ENCODE assay signal across 18 cellular contexts in the genomic region with DNA sequence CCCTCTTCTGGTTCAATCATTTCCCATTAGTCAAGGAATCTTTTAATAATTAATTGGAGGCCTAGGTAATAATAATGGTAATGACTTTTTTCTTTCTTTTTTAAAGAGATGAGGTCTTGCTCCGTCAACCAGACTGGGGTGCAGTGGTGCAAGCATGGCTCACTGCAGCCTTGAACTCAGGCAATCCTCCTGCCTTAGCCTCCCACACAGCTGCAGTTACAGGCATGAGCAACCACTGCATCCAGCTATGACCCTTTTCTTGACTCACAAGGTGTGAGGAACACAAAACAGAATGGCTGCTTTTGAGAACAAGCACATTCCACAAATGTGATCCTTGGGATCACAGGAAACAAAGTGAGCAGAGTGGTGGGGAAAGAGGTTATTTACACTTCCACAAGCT. TPM values are rescaled to one million over a fixed set of nuclear protein-coding genes. Genes with fewer than 3 reads are reported as not detected.
A peak's percentile ranks its signal among the peaks of the same experiment; 100 is the strongest.
DNase-seq lines count a peak whose midpoint lies in the region; ATAC-seq, FAIRE-seq and TF ChIP-seq lines count a peak whose summit lies in the region.
"Had no signal": no experiment of that assay in that cellular context is flagged by ENCODE, and none has a peak within 500 bp of the region (broad histone marks: within the 10 kb centered on the region; RNA-seq: fewer than 3 reads in every experiment).

No MANE protein-coding gene starts in this region.

- H3K27me3 ChIP-seq in BLaER1 (no peaks in the 10 kb centered on the region), GM23248 (replicated peaks; ENCODE audit: insufficient read depth) (no peaks in the 10 kb centered on the region), GM12878 (replicated peaks in 1 of 2; ENCODE audit: control insufficient read depth in 2 of 2, insufficient read depth in 2 of 2, low read length in 1 of 2) (no peaks in the 10 kb centered on the region), mesenchymal stem cell (ENCODE audit: control insufficient read depth in 1 of 2, insufficient read depth in 1 of 2, low read length in 2 of 2) (no peaks in the 10 kb centered on the region), suprapubic skin (no peaks in the 10 kb centered on the region)
- H3K27me3 ChIP-seq in CD4-positive, alpha-beta memory T cell (ENCODE audit: insufficient read depth, low read length) = no peaks in the 10 kb centered on the region

- no peak overlapping the region for H2BK12ac ChIP-seq in mesenchymal stem cell (ENCODE audit: low read length in 2 of 2)

- RAD21 ChIA-PET in GM12878 (lab: Charles Lee; ENCODE audit: unreplicated experiment) = no interaction called here

- TF ChIP-seq POLR2A in GM12878 (IDR thresholded peaks at IDR 0.05; ENCODE audit: low read depth, low read length) (no peak), suprapubic skin (IDR thresholded peaks at IDR 0.05) (no peak)

- H3K4me2 ChIP-seq in BLaER1 = 0 out of 2 replicates have a peak overlapping the region, but pooled peaks have one; percentile 9
- H3K4me2 ChIP-seq in GM23248 (ENCODE audit: unreplicated experiment) = peak overlapping the region; percentile 30
- peak overlapping the region; percentile 73; the same call in 1 of the 2 replicates for H3K4me2 ChIP-seq in GM12878 (ENCODE audit: control insufficient read depth, insufficient read depth)
- no peak overlapping the region for H3K4me2 ChIP-seq in mesenchymal stem cell (ENCODE audit: low read length, poor library complexity, severe bottlenecking)

- peaks cover 0 to 5% (median 0%) of the 10 kb centered on the region in 8 donors for H3K9me3 Mint-ChIP-seq in CD4-positive, alpha-beta memory T cell
- H3K9me3 Mint-ChIP-seq: stimulated activated memory B cell treated with anti-CD40 and anti-IgM and Interleukin-4, amounts not matched to agents 10 μg/mL and 1 μg/mL and 100 μg/mL, for 72 hours had no signal

- SMC1A ChIA-PET in GM12878 (lab: Charles Lee; ENCODE audit: uncharacterized antibody, unreplicated experiment) = interaction anchor here (1.4 to 2.1 kb wide), 2 partner anchors 13 to 29 kb away, joined by 4 to 5 read pairs; no protein-coding TSS in a partner anchor

- H3K9me2 ChIP-seq in GM23248 (ENCODE audit: insufficient read depth) = no peaks in the 10 kb centered on the region

- no TSS peak for BruUV-seq in GM12878 (replicated peaks; lab: Mats Ljungman, UMichigan)

- H3K4me3 Mint-ChIP-seq in CD4-positive, alpha-beta memory T cell = peak overlapping the region in 4 of 8 donors; percentile 8 to 55 (median 38)
- H3K4me3 Mint-ChIP-seq: stimulated activated memory B cell treated with anti-CD40 and anti-IgM and Interleukin-4, amounts not matched to agents 10 μg/mL and 1 μg/mL and 100 μg/mL, for 72 hours had no signal

- H3K4me1 ChIP-seq in BLaER1 (peaks cover 43% of the 10 kb centered on the region), GM23248 (ENCODE audit: insufficient read depth) (peaks cover 47% of the 10 kb centered on the region), GM12878 (ENCODE audit: control insufficient read depth, insufficient read depth, low read length) (peaks cover 17% of the 10 kb centered on the region), mesenchymal stem cell (ENCODE audit: control insufficient read depth, insufficient read depth, low read depth, low read length) (peaks cover 38% of the 10 kb centered on the region), suprapubic skin (peaks cover 71% of the 10 kb centered on the region)
- peaks cover 65% of the 10 kb centered on the region for H3K4me1 ChIP-seq in CD4-positive, alpha-beta memory T cell (ENCODE audit: insufficient read depth, low read length)

- ATAC-seq in GM12878 = no peak
- no peak for ATAC-seq in GM21619 (IDR thresholded peaks at IDR 0.05; ENCODE audit: unreplicated experiment)
- ATAC-seq: psoas muscle; stimulated activated memory B cell treated with anti-CD40 and anti-IgM and Interleukin-4, amounts not matched to agents 10 μg/mL and 1 μg/mL and 100 μg/mL, for 72 hours had no signal

- H3K18ac ChIP-seq in mesenchymal stem cell (ENCODE audit: low read depth in 1 of 2, low read length in 2 of 2) = no peak overlapping the region

- H4K91ac ChIP-seq in mesenchymal stem cell (ENCODE audit: low read length) = no peak overlapping the region

- CTCF ChIA-PET in GM12878 (lab: Yijun Ruan, JAX) (interaction anchor here (1.6 to 4.0 kb wide), 3 partner anchors 12 to 168 kb away, joined by 4 to 21 read pairs (median 4); no protein-coding TSS in a partner anchor), GM10248 (lab: Yijun Ruan, JAX) (no interaction called here)
- CTCF ChIA-PET in CD4-positive, alpha-beta memory T cell (lab: Charles Lee; ENCODE audit: partially characterized antibody) = interaction anchor here (1.2 kb wide), 1 partner anchor 30 kb away, joined by 3 read pairs; no protein-coding TSS in a partner anchor

- H3K27ac ChIP-seq in BLaER1 (no peak overlapping the region), GM23248 (peak overlapping the region; percentile 9; the same call in 1 of the 2 replicates), GM12878 (ENCODE audit: control insufficient read depth, insufficient read depth) (no peak overlapping the region), mesenchymal stem cell (ENCODE audit: low read length, poor library complexity, severe bottlenecking) (peak overlapping the region; percentile 96), suprapubic skin (no peak overlapping the region)
- no peak overlapping the region for H3K27ac ChIP-seq in CD4-positive, alpha-beta memory T cell (ENCODE audit: low read depth, low read length)
- H3K27ac ChIP-seq: psoas muscle had no signal

- H3K23ac ChIP-seq in mesenchymal stem cell (ENCODE audit: low read length in 2 of 2) = no peak overlapping the region

- no peak overlapping the region for H3K14ac ChIP-seq in mesenchymal stem cell (ENCODE audit: low read length in 2 of 2)

- H2BK5ac ChIP-seq in mesenchymal stem cell (ENCODE audit: low read depth, low read length, poor library complexity, severe bottlenecking) = no peak overlapping the region

- DNase-seq in GM23248 = peak; percentile 70
- DNase-seq in GM12878 (ENCODE audit: low read depth, low spot score) = no peak
- DNase-seq in mesenchymal stem cell = no peak
- DNase-seq in CD4-positive, alpha-beta memory T cell = no peak
- DNase-seq in suprapubic skin (ENCODE audit: low spot score in 2 of 2) = no peak
- DNase-seq in GM10248 (ENCODE audit: extremely low spot score) = no peak
- DNase-seq: aorta; C1 segment of cervical spinal cord; effector CD4-positive, alpha-beta T cell; GDM1; glutamatergic neuron; mammary epithelial cell; OCI-M1; psoas muscle had no signal

- H3K9ac ChIP-seq in BLaER1 (peak overlapping the region; percentile 35; the same call in 1 of the 2 replicates), GM23248 (no peak overlapping the region), GM12878 (ENCODE audit: control insufficient read depth, insufficient read depth, low read length) (no peak overlapping the region), mesenchymal stem cell (ENCODE audit: low read length) (no peak overlapping the region)

- intact Hi-C loops in GM12878 (cut with micrococcal nuclease; ENCODE audit: unreplicated experiment) = loop anchor here (5.0 to 10.0 kb wide), 4 partner anchors 84 to 516 kb away; partner anchors contain the start of genes NDUFA6 and TTLL1
- intact Hi-C loops in CD4-positive, alpha-beta memory T cell (cut with micrococcal nuclease) = loop anchor here (10.0 kb wide), 3 partner anchors 404 to 536 kb away; partner anchors contain the start of genes NAGA, PACSIN2, PHETA2 and SMDT1

- H3K27me3 Mint-ChIP-seq in CD4-positive, alpha-beta memory T cell = no peaks in the 10 kb centered on the region
- H3K27me3 Mint-ChIP-seq: stimulated activated memory B cell treated with anti-CD40 and anti-IgM and Interleukin-4, amounts not matched to agents 10 μg/mL and 1 μg/mL and 100 μg/mL, for 72 hours had no signal

- FAIRE-seq in GM12878 (lab: Jason Lieb, UNC) = no peak

- no peak overlapping the region for H2BK120ac ChIP-seq in mesenchymal stem cell (ENCODE audit: low read depth, low read length)

- no peak overlapping the region for H3K4me3 ChIP-seq in BLaER1
- no peak overlapping the region for H3K4me3 ChIP-seq in GM23248
- no peak overlapping the region for H3K4me3 ChIP-seq in GM12878
- no peak overlapping the region for H3K4me3 ChIP-seq in mesenchymal stem cell (ENCODE audit: insufficient read depth in 1 of 2, low read depth in 1 of 2, low read length in 2 of 2)
- no peak overlapping the region for H3K4me3 ChIP-seq in CD4-positive, alpha-beta memory T cell (ENCODE audit: low read length in 2 of 2)
- H3K4me3 ChIP-seq in suprapubic skin = no peak overlapping the region
- H3K4me3 ChIP-seq: HAP-1 had no signal

- H3K4ac ChIP-seq in mesenchymal stem cell (ENCODE audit: low read depth in 1 of 2, low read length in 2 of 2) = no peak overlapping the region

- no peak overlapping the region for H2AK5ac ChIP-seq in mesenchymal stem cell (ENCODE audit: low read length, severe bottlenecking)

- peaks cover 19% of the 10 kb centered on the region; the same call in 1 of the 2 replicates for H3K9me3 ChIP-seq in BLaER1
- no peaks in the 10 kb centered on the region for H3K9me3 ChIP-seq in GM23248 (ENCODE audit: low read depth)
- no peaks in the 10 kb centered on the region for H3K9me3 ChIP-seq in GM12878 (replicated peaks; ENCODE audit: control insufficient read depth, insufficient read depth, low read length)
- H3K9me3 ChIP-seq in mesenchymal stem cell (ENCODE audit: control insufficient read depth, low read length) = no peaks in the 10 kb centered on the region
- H3K9me3 ChIP-seq in CD4-positive, alpha-beta memory T cell (ENCODE audit: control insufficient read depth in 1 of 2, low read length in 2 of 2) = no peaks in the 10 kb centered on the region
- no peaks in the 10 kb centered on the region for H3K9me3 ChIP-seq in suprapubic skin
- H3K9me3 ChIP-seq: HAP-1, psoas muscle had no signal

- H4K8ac ChIP-seq in mesenchymal stem cell (ENCODE audit: low read length) = no peak overlapping the region

- POLR2A ChIA-PET in GM12878 (lab: Charles Lee) (no interaction called here), GM10248 (lab: Yijun Ruan, JAX) (no interaction called here)
- POLR2A ChIA-PET in CD4-positive, alpha-beta memory T cell (lab: Charles Lee; ENCODE audit: partially characterized antibody) = no interaction called here

- TF ChIP-seq EP300 in GM12878 (IDR thresholded peaks at IDR 0.05; ENCODE audit: borderline replicate concordance in 1 of 2, control insufficient read depth in 1 of 2, low read depth in 2 of 2, low read length in 2 of 2) = no peak
- no peak for TF ChIP-seq EP300 in suprapubic skin (IDR thresholded peaks at IDR 0.05)

- H3K36me3 ChIP-seq in BLaER1 = peaks cover 64% of the 10 kb centered on the region
- no peaks in the 10 kb centered on the region for H3K36me3 ChIP-seq in GM23248 (ENCODE audit: low read depth)
- peaks cover 3 to 12% of the 10 kb centered on the region in 2 experiments; a peak in 3 of 4 replicates for H3K36me3 ChIP-seq in GM12878 (ENCODE audit: control insufficient read depth in 2 of 2, insufficient read depth in 2 of 2, low read length in 1 of 2)
- H3K36me3 ChIP-seq in mesenchymal stem cell (ENCODE audit: control insufficient read depth in 1 of 2, insufficient read depth in 2 of 2, low read depth in 1 of 2, low read length in 2 of 2) = peaks cover 10 to 20% of the 10 kb centered on the region in 2 experiments
- peaks cover 9% of the 10 kb centered on the region for H3K36me3 ChIP-seq in CD4-positive, alpha-beta memory T cell (ENCODE audit: insufficient read depth, low read length)
- H3K36me3 ChIP-seq in suprapubic skin = peaks cover 12% of the 10 kb centered on the region

- H4K20me1 ChIP-seq in BLaER1 (peaks cover 82% of the 10 kb centered on the region), GM23248 (ENCODE audit: insufficient read depth) (no peaks in the 10 kb centered on the region), GM12878 (ENCODE audit: control insufficient read depth, insufficient read depth) (peaks cover 14% of the 10 kb centered on the region; the same call in 1 of the 2 replicates)

- TF ChIP-seq CTCF in GM12878 (IDR thresholded peaks at IDR 0.05 in 2 of 3, conservative IDR thresholded peaks at IDR 0.05 in 1 of 3; ENCODE audit: control insufficient read depth in 2 of 3, extremely low read depth in 1 of 3, insufficient read depth in 1 of 3, low read depth in 3 of 3, low read length in 3 of 3) (no peak), suprapubic skin (IDR thresholded peaks at IDR 0.05) (no peak), GM10248 (IDR thresholded peaks at IDR 0.05; ENCODE audit: control extremely low read depth, extremely low read depth, low read depth, missing control alignments) (no peak)

- in situ Hi-C loops in GM23248 (cut with MboI) (no loop called here), GM12878 (cut with MboI) (no loop called here)

- H3K79me1 ChIP-seq in mesenchymal stem cell (replicated peaks; ENCODE audit: low read length, poor library complexity, severe bottlenecking) = no peaks in the 10 kb centered on the region

- H3F3A ChIP-seq in GM23248 (ENCODE audit: insufficient read depth) = peaks cover 37% of the 10 kb centered on the region

- H3K27ac Mint-ChIP-seq in CD4-positive, alpha-beta memory T cell = peak overlapping the region in 1 of 7 donors; percentile 72

- H3K36me3 Mint-ChIP-seq in CD4-positive, alpha-beta memory T cell = peaks cover 14 to 49% of the 10 kb centered on the region in 2 donors

- H3K79me2 ChIP-seq in GM23248 (ENCODE audit: insufficient read depth) = peaks cover 79% of the 10 kb centered on the region
- H3K79me2 ChIP-seq in GM12878 (ENCODE audit: control insufficient read depth, insufficient read depth, low read length) = peaks cover 65% of the 10 kb centered on the region

- H2AFZ ChIP-seq in GM23248 (no peak overlapping the region), GM12878 (ENCODE audit: control insufficient read depth, low read depth, low read length) (no peak overlapping the region), mesenchymal stem cell (ENCODE audit: low read depth, low read length) (no peak overlapping the region)

- 47 to 70% methylated on average over 1 of the region's 1 CpG for WGBS in GM23248 (ENCODE audit: low coverage in 1 of 2, low lambda C conversion rate in 2 of 2, missing lambda C conversion rate in 2 of 2), 2 experiments
- no CpG with 5 or more reads among the region's 1 CpG for WGBS in GM12878 (ENCODE audit: insufficient coverage, insufficient replicate concordance, low lambda C conversion rate, missing lambda C conversion rate)
- 100% methylated on average over 1 of the region's 1 CpG for WGBS in mesenchymal stem cell
- 87% methylated on average over 1 of the region's 1 CpG for WGBS in suprapubic skin

- TF ChIP-seq RAD21 in GM12878 (IDR thresholded peaks at IDR 0.05; ENCODE audit: insufficient read depth, low read depth, low read length) = no peak

- no peak overlapping the region for H2BK15ac ChIP-seq in mesenchymal stem cell (ENCODE audit: low read depth, poor library complexity, severe bottlenecking)

- peaks cover 41 to 82% (median 61%) of the 10 kb centered on the region in 4 donors for H3K4me1 Mint-ChIP-seq in CD4-positive, alpha-beta memory T cell

RNA-seq across cellular contexts. Expression of gene POLDIP3, which starts 3.6 kb away (rescaled TPM):
- 32.8 and 35.5 TPM in 2 replicates for total RNA-seq in GM23248 (2014; rRNA removed; shearing (Covaris generic))
- 45.9 and 46.3 TPM in 2 replicates for polyA plus RNA-seq in GM23248 (2016; fragmentation: Nextera tagmentation; extraction: Ambion mirVana)
- 25.8 and 29.0 TPM in 2 replicates for total RNA-seq in GM12878 (2013; cell fraction: nucleolus; rRNA removed)
- 32.9 and 38.9 TPM in 2 replicates for total RNA-seq in GM12878 (2014; rRNA removed)
- total RNA-seq in GM12878 (2014; rRNA removed; fragmentation: Illumina TruSeq; extraction: Trizol) = 25.9 and 27.0 TPM in 2 replicates
- total RNA-seq in GM12878 (2021) = 54.1 and 55.9 TPM in 2 replicates
- 37.9 TPM for polyA plus RNA-seq in GM12878 (2011; ENCODE audit: low read depth)
- polyA plus RNA-seq in GM12878 (2011; rRNA removed) = 35.6 and 54.2 TPM in 2 replicates
- polyA plus RNA-seq in GM12878 (2011; cell fraction: cytosol; rRNA removed) = 41.6 and 47.6 TPM in 2 replicates
- polyA plus RNA-seq in GM12878 (2011; cell fraction: nucleus; rRNA removed) = 54.4 and 62.1 TPM in 2 replicates
- polyA plus RNA-seq in GM12878 (2012) = 39.1 and 43.5 TPM in 2 replicates
- 43.3 and 52.6 TPM in 2 replicates for polyA plus RNA-seq in GM12878 (2014; fragmentation: Illumina TruSeq; extraction: Trizol)
- 10 to 100 TPM; 14.8 to 19.3 TPM for polyA plus RNA-seq in GM12878 (2014; fragmentation: Nextera tagmentation; extraction: Ambion mirVana)
- polyA plus RNA-seq in GM12878 (2014; rRNA removed) = 46.4 and 49.3 TPM in 2 replicates
- polyA plus RNA-seq in GM12878 (2016; fragmentation: Nextera tagmentation; extraction: Ambion mirVana) = 10 to 100 TPM; 60.1 to 60.2 TPM
- polyA minus RNA-seq in GM12878 (2011; rRNA and poly(A)+ RNA removed) = 33.2 and 42.9 TPM in 2 replicates
- polyA minus RNA-seq in GM12878 (2011; cell fraction: cytosol; rRNA and poly(A)+ RNA removed) = 13.8 and 18.2 TPM in 2 replicates
- polyA minus RNA-seq in GM12878 (2011; cell fraction: nucleus; rRNA and poly(A)+ RNA removed) = 14.7 and 20.4 TPM in 2 replicates
- 26.3 TPM for polyA plus RNA-seq in mesenchymal stem cell (2013, experiment 1 of 2)
- 25.3 TPM for polyA plus RNA-seq in mesenchymal stem cell (2013, experiment 2 of 2)
- 10 to 100 TPM; 80.6 to 82.3 TPM for total RNA-seq in CD4-positive, alpha-beta memory T cell
- 10 to 100 TPM; 66.1 to 74.9 TPM for polyA plus RNA-seq in CD4-positive, alpha-beta memory T cell
- 10 to 100 TPM; 32.4 to 61.1 (median 45.7) TPM for total RNA-seq in suprapubic skin

RNA-seq across cellular contexts. Expression of gene ATP5MGL, which starts 29.3 kb away (rescaled TPM):
- total RNA-seq in GM23248 (2014; rRNA removed; shearing (Covaris generic)) = not detected in 2 replicates
- polyA plus RNA-seq in GM23248 (2016; fragmentation: Nextera tagmentation; extraction: Ambion mirVana) (0.62 TPM in 1 of 2 replicates, not detected in the other), GM12878 (2011; rRNA removed) (0.23 and 0.26 TPM in 2 replicates), GM12878 (2014; fragmentation: Illumina TruSeq; extraction: Trizol) (not detected in 2 replicates), GM12878 (2014; fragmentation: Nextera tagmentation; extraction: Ambion mirVana) (under 1 TPM; 0.24 to 0.60 TPM), GM12878 (2014; rRNA removed) (not detected in 2 replicates), GM12878 (2016; fragmentation: Nextera tagmentation; extraction: Ambion mirVana) (under 1 TPM; 0.47 to 0.71 TPM)
- 4.9 and 7.6 TPM in 2 replicates for total RNA-seq in GM12878 (2013; cell fraction: nucleolus; rRNA removed)
- total RNA-seq in GM12878 (2014; rRNA removed) (0.22 and 0.40 TPM in 2 replicates), GM12878 (2014; rRNA removed; fragmentation: Illumina TruSeq; extraction: Trizol) (0.85 TPM in 1 of 2 replicates, not detected in the other), GM12878 (2021) (0.43 and 0.46 TPM in 2 replicates), suprapubic skin (1 to 10 TPM in 3 of 4 donors, not detected in 1; 1.3 to 3.9 (median 1.5) TPM)
- polyA plus RNA-seq in GM12878 (2011; ENCODE audit: low read depth) = not detected
- not detected in 2 replicates for polyA plus RNA-seq in GM12878 (2011; cell fraction: cytosol; rRNA removed)
- polyA plus RNA-seq in GM12878 (2011; cell fraction: nucleus; rRNA removed) = 0.51 and 0.52 TPM in 2 replicates
- polyA plus RNA-seq in GM12878 (2012) = not detected in 2 replicates
- 1.6 and 2.0 TPM in 2 replicates for polyA minus RNA-seq in GM12878 (2011; rRNA and poly(A)+ RNA removed)
- not detected in 2 replicates for polyA minus RNA-seq in GM12878 (2011; cell fraction: cytosol; rRNA and poly(A)+ RNA removed)
- polyA minus RNA-seq in GM12878 (2011; cell fraction: nucleus; rRNA and poly(A)+ RNA removed) = 3.0 and 3.5 TPM in 2 replicates
- polyA plus RNA-seq in mesenchymal stem cell (2013, experiment 1 of 2) = not detected
- not detected for polyA plus RNA-seq in mesenchymal stem cell (2013, experiment 2 of 2)
- 1 to 10 TPM; 1.9 to 2.1 TPM for total RNA-seq in CD4-positive, alpha-beta memory T cell
- under 1 TPM in 1 of 2 donors, not detected in 1; 0.78 TPM for polyA plus RNA-seq in CD4-positive, alpha-beta memory T cell
- polyA plus RNA-seq: aorta, mammary epithelial cell had no signal

RNA-seq across cellular contexts. Expression of gene CYB5R3, which starts 38.1 kb away (rescaled TPM):
- total RNA-seq in GM23248 (2014; rRNA removed; shearing (Covaris generic)) = 314 and 378 TPM in 2 replicates
- polyA plus RNA-seq in GM23248 (2016; fragmentation: Nextera tagmentation; extraction: Ambion mirVana) = 907 and 950 TPM in 2 replicates
- total RNA-seq in GM12878 (2013; cell fraction: nucleolus; rRNA removed) = 38.2 and 40.3 TPM in 2 replicates
- total RNA-seq in GM12878 (2014; rRNA removed) = 33.3 and 46.8 TPM in 2 replicates
- 20.5 and 22.9 TPM in 2 replicates for total RNA-seq in GM12878 (2014; rRNA removed; fragmentation: Illumina TruSeq; extraction: Trizol)
- total RNA-seq in GM12878 (2021) = 81.7 and 83.8 TPM in 2 replicates
- 23.6 TPM for polyA plus RNA-seq in GM12878 (2011; ENCODE audit: low read depth)
- polyA plus RNA-seq in GM12878 (2011; rRNA removed) = 21.0 and 70.3 TPM in 2 replicates
- 82.7 and 87.2 TPM in 2 replicates for polyA plus RNA-seq in GM12878 (2011; cell fraction: cytosol; rRNA removed)
- polyA plus RNA-seq in GM12878 (2011; cell fraction: nucleus; rRNA removed) = 56.1 and 64.4 TPM in 2 replicates
- polyA plus RNA-seq in GM12878 (2012) = 62.8 and 80.6 TPM in 2 replicates
- 37.3 and 65.3 TPM in 2 replicates for polyA plus RNA-seq in GM12878 (2014; fragmentation: Illumina TruSeq; extraction: Trizol)
- polyA plus RNA-seq in GM12878 (2014; fragmentation: Nextera tagmentation; extraction: Ambion mirVana) = 1 to 10 TPM; 2.0 to 3.5 TPM
- 81.0 and 102 TPM in 2 replicates for polyA plus RNA-seq in GM12878 (2014; rRNA removed)
- 100 to 1,000 TPM; 104 to 119 TPM for polyA plus RNA-seq in GM12878 (2016; fragmentation: Nextera tagmentation; extraction: Ambion mirVana)
- 49.7 and 58.4 TPM in 2 replicates for polyA minus RNA-seq in GM12878 (2011; rRNA and poly(A)+ RNA removed)
- 36.8 and 38.8 TPM in 2 replicates for polyA minus RNA-seq in GM12878 (2011; cell fraction: cytosol; rRNA and poly(A)+ RNA removed)
- polyA minus RNA-seq in GM12878 (2011; cell fraction: nucleus; rRNA and poly(A)+ RNA removed) = 12.7 and 24.7 TPM in 2 replicates
- polyA plus RNA-seq in mesenchymal stem cell (2013, experiment 1 of 2) = 390 TPM
- 388 TPM for polyA plus RNA-seq in mesenchymal stem cell (2013, experiment 2 of 2)
- 10 to 100 TPM; 42.7 to 43.2 TPM for total RNA-seq in CD4-positive, alpha-beta memory T cell
- 10 to 100 TPM; 46.4 to 91.1 TPM for polyA plus RNA-seq in CD4-positive, alpha-beta memory T cell
- 100 to 1,000 TPM; 107 to 159 (median 138) TPM for total RNA-seq in suprapubic skin

RNA-seq across cellular contexts. Expression of gene SERHL2, which starts 57.3 kb away (rescaled TPM):
- total RNA-seq in GM23248 (2014; rRNA removed; shearing (Covaris generic)) = 2.8 and 4.8 TPM in 2 replicates
- polyA plus RNA-seq in GM23248 (2016; fragmentation: Nextera tagmentation; extraction: Ambion mirVana) (5.0 and 5.1 TPM in 2 replicates), GM12878 (2011; rRNA removed) (0.97 and 1.6 TPM in 2 replicates), GM12878 (2014; fragmentation: Illumina TruSeq; extraction: Trizol) (1.1 and 3.6 TPM in 2 replicates), GM12878 (2014; fragmentation: Nextera tagmentation; extraction: Ambion mirVana) (under 1 TPM; 0.63 to 0.93 TPM), GM12878 (2014; rRNA removed) (1.3 TPM in 2 replicates), GM12878 (2016; fragmentation: Nextera tagmentation; extraction: Ambion mirVana) (1 to 10 TPM; 1.7 to 1.8 TPM)
- total RNA-seq in GM12878 (2013; cell fraction: nucleolus; rRNA removed) = 2.4 and 3.3 TPM in 2 replicates
- total RNA-seq in GM12878 (2014; rRNA removed) (1.3 and 2.0 TPM in 2 replicates), GM12878 (2014; rRNA removed; fragmentation: Illumina TruSeq; extraction: Trizol) (0.64 and 1.1 TPM in 2 replicates), GM12878 (2021) (0.69 and 1.0 TPM in 2 replicates), suprapubic skin (10 to 100 TPM; 13.0 to 96.1 (median 52.1) TPM)
- polyA plus RNA-seq in GM12878 (2011; ENCODE audit: low read depth) = 0.80 TPM
- 0.63 and 1.5 TPM in 2 replicates for polyA plus RNA-seq in GM12878 (2011; cell fraction: cytosol; rRNA removed)
- 1.4 and 1.6 TPM in 2 replicates for polyA plus RNA-seq in GM12878 (2011; cell fraction: nucleus; rRNA removed)
- polyA plus RNA-seq in GM12878 (2012) = 0.90 and 1.1 TPM in 2 replicates
- 0.73 and 1.8 TPM in 2 replicates for polyA minus RNA-seq in GM12878 (2011; rRNA and poly(A)+ RNA removed)
- not detected in 2 replicates for polyA minus RNA-seq in GM12878 (2011; cell fraction: cytosol; rRNA and poly(A)+ RNA removed)
- polyA minus RNA-seq in GM12878 (2011; cell fraction: nucleus; rRNA and poly(A)+ RNA removed) = not detected in 2 replicates
- 2.5 TPM for polyA plus RNA-seq in mesenchymal stem cell (2013, experiment 1 of 2)
- polyA plus RNA-seq in mesenchymal stem cell (2013, experiment 2 of 2) = 2.9 TPM
- under 1 TPM; 0.36 to 0.81 TPM for total RNA-seq in CD4-positive, alpha-beta memory T cell
- under 1 TPM in 1 of 2 donors, not detected in 1; 0.26 TPM for polyA plus RNA-seq in CD4-positive, alpha-beta memory T cell

Comparison
In these comparisons a context has a peak if more than half of its experiments do, and no peak if none do; other contexts are left out.
1. H3K27ac ChIP-seq: peak in GM23248 (single experiment) and mesenchymal stem cell (single experiment); none in BLaER1 (single experiment), GM12878 (single experiment), CD4-positive, alpha-beta memory T cell (single experiment) and suprapubic skin (single experiment).